In the genomic region with DNA sequence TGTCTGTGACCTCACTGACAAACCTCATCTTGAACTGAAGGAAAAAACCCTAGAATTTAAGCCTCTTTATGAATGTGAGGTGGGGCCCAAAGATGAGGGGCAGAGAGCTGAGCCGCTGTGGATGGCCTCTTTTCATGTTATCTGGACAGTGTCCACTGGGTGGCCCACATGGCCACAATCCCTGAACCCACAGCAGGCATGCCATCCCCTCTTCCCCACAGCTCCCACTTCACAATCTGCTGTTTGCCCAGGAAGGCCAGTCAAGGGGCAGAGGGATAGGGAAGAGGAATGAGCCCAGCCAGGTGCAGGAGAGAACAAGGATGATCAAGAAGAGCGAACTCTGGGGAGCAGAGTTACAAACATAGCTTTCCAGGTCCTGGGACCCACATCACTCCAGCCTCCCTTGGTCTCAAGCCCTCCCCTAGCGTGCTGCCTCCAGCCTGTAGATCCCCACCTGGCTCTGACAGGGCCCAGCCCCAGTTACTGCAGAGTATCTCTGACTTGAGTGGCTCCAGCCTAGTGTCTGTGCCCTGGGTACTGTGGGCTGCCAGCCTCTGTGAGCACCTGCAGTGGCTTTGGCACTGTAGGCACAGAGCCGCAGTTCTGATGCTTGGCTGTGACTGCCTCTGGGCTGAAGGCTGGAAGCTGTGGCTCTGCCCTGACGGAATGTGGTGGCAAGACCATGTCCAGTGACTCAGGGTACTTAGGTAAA, we compare ENCODE assay signal across 10 cellular contexts. TPM values are rescaled to one million over a fixed set of nuclear protein-coding genes. Genes with fewer than 3 reads are reported as not detected.
DNase-seq lines count a peak whose midpoint lies in the region; ATAC-seq and TF ChIP-seq lines count a peak whose summit lies in the region.
"Had no signal": no experiment of that assay in that cellular context is flagged by ENCODE, and none has a peak within 500 bp of the region (broad histone marks: within the 10 kb centered on the region; RNA-seq: fewer than 3 reads in every experiment).

No MANE protein-coding gene starts in this region.

- H3K27me3 ChIP-seq in Panc1 (ENCODE audit: control insufficient read depth, insufficient read depth, low read length): no peaks in the 10 kb centered on the region

- intact Hi-C loops in Panc1 (cut with micrococcal nuclease; ENCODE audit: unreplicated experiment): no loop called here
- intact Hi-C loops in head of caudate nucleus (cut with DNase I): no loop called here

- H3K27me3 Mint-ChIP-seq in activated T-cell treated with anti-CD3 and anti-CD28 coated beads, Interleukin-2, amount 50 U/mL, for 24 hours: no peaks in the 10 kb centered on the region

- H3K4me1 ChIP-seq in Panc1 (ENCODE audit: control insufficient read depth, insufficient read depth, low read length): peaks cover 28% of the 10 kb centered on the region

- no peak; the same call in 1 of the 2 replicates for TF ChIP-seq CTCF in Panc1 (IDR thresholded peaks at IDR 0.05)

- peak overlapping the region; percentile 84 for H3K27ac Mint-ChIP-seq in activated T-cell treated with anti-CD3 and anti-CD28 coated beads, Interleukin-2, amount 50 U/mL, for 24 hours
- H3K27ac Mint-ChIP-seq: CD8-positive, alpha-beta T cell; natural killer cell had no signal

- peaks cover 77% of the 10 kb centered on the region for H3K36me3 Mint-ChIP-seq in activated T-cell treated with anti-CD3 and anti-CD28 coated beads, Interleukin-2, amount 50 U/mL, for 24 hours (ENCODE audit: low read depth)
- H3K36me3 Mint-ChIP-seq: natural killer cell had no signal

- no peak overlapping the region for H3K27ac ChIP-seq in Panc1 (ENCODE audit: low read length)

- peak; percentile 32 for ATAC-seq in Panc1
- peak; percentile 9 for ATAC-seq in stimulated activated naive CD8-positive, alpha-beta T cell treated with anti-CD3 and anti-CD28 coated beads, Interleukin-15, Interleukin-2, amounts not matched to agents 100 U/mL and 50 U/mL, for 24 hours
- ATAC-seq: CD8-positive, alpha-beta T cell; natural killer cell had no signal

- in situ Hi-C loops in Panc1 (cut with HindIII; ENCODE audit: low pct_unique_long_range_greater_than_20kb, low sequenced_read_pairs): no loop called here

- H3K4me1 Mint-ChIP-seq in activated T-cell treated with anti-CD3 and anti-CD28 coated beads, Interleukin-2, amount 50 U/mL, for 24 hours (ENCODE audit: low read depth): peaks cover 3% of the 10 kb centered on the region

- POLR2A ChIA-PET in Panc1 (lab: Charles Lee): no interaction called here

- H3K9me3 ChIP-seq in Panc1 (ENCODE audit: control insufficient read depth, insufficient read depth, low read depth, low read length): no peaks in the 10 kb centered on the region

- CTCF ChIA-PET in Panc1 (lab: Charles Lee): interaction anchor here (0.5 to 1.6 kb wide), 2 partner anchors 34 to 99 kb away, joined by 3 read pairs; no protein-coding TSS in a partner anchor

- no peak overlapping the region for H3K4me3 ChIP-seq in Panc1 (ENCODE audit: low read depth in 2 of 2, low read length in 2 of 2)

- BruUV-seq in Panc1 (replicated peaks; lab: Mats Ljungman, UMichigan): TSS peak; percentile 12

- H3K9me3 Mint-ChIP-seq in activated T-cell treated with anti-CD3 and anti-CD28 coated beads, Interleukin-2, amount 50 U/mL, for 24 hours: no peaks in the 10 kb centered on the region
- H3K9me3 Mint-ChIP-seq: CD8-positive, alpha-beta T cell; natural killer cell had no signal

- no peak overlapping the region for H3K4me3 Mint-ChIP-seq in activated T-cell treated with anti-CD3 and anti-CD28 coated beads, Interleukin-2, amount 50 U/mL, for 24 hours
- H3K4me3 Mint-ChIP-seq: CD8-positive, alpha-beta T cell; natural killer cell had no signal

- no peak for DNase-seq in activated T-cell treated with anti-CD3 and anti-CD28 coated beads, Interleukin-2, amount 50 U/mL, for 24 hours
- no peak for DNase-seq in activated T-cell treated with anti-CD3 and anti-CD28 coated beads, Interleukin-2, amount 50 U/mL, for 48 hours
- DNase-seq in Panc1 (ENCODE audit: low read depth, low spot score) (no peak), fibroblast of peridontal ligament (ENCODE audit: extremely low read depth) (peak; percentile 25), head of caudate nucleus (no peak), NCI-H524 treated with DMSO at 0.1 percent for 48 hours (lab: John Stamatoyannopoulos, UW) (no peak)
- DNase-seq in stimulated activated naive CD8-positive, alpha-beta T cell treated with anti-CD3 and anti-CD28 coated beads, Interleukin-15, Interleukin-2, amounts not matched to agents 100 U/mL and 50 U/mL, for 24 hours: no peak
- DNase-seq in stimulated activated naive CD4-positive, alpha-beta T cell (lab: John Stamatoyannopoulos, UW): no peak
- DNase-seq: CD8-positive, alpha-beta T cell; natural killer cell had no signal

- no peaks in the 10 kb centered on the region for H3K36me3 ChIP-seq in Panc1 (ENCODE audit: control insufficient read depth, insufficient read depth, low read length)

RNA-seq across cellular contexts. Expression of a gene that starts 1.9 kb away (rescaled TPM):
- 0.10 TPM for total RNA-seq in Panc1 (2021; ENCODE audit: unreplicated experiment)
- 1.3 TPM for polyA plus RNA-seq in Panc1 (2012; ENCODE audit: insufficient read length)

RNA-seq across cellular contexts. Expression of a gene that starts 43.9 kb away (rescaled TPM):
- 166 TPM for total RNA-seq in Panc1 (2021; ENCODE audit: unreplicated experiment)
- 83.3 TPM for polyA plus RNA-seq in Panc1 (2012; ENCODE audit: insufficient read length)
